Comparison of ENCODE assay signal across 34 cellular contexts in the genomic region with DNA sequence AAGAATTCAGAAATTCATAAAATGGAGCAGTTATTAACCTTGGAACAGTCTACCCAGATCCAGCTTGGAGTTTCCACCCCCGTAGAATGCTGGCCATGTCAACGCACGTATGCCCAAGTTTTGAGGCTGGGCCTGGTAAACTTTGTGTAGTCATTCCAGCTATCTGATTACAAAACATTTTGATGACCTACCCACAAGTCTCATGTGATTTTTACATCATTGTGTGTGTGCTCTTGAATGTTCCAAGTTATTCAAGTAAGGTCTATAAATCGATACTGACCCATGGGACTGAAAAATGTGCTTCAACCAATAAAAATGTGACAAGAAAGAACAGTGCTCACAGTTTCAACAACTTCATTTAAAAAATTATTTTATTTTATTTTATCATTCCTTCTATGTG. TPM values are rescaled to one million over a fixed set of nuclear protein-coding genes. Genes with fewer than 3 reads are reported as not detected.
"Had no signal": no experiment of that assay in that cellular context is flagged by ENCODE, and none has a peak within 500 bp of the region (broad histone marks: within the 10 kb centered on the region; RNA-seq: fewer than 3 reads in every experiment).

No MANE protein-coding gene starts in this region.

- H3K27me3 ChIP-seq: neutrophil, right lobe of liver, sigmoid colon, spleen, thyroid gland, tibial nerve, upper lobe of left lung, vagina had no signal

- H2AFZ ChIP-seq: parathyroid adenoma had no signal

- H3K27ac ChIP-seq: neutrophil, parathyroid adenoma, psoas muscle, right lobe of liver, sigmoid colon, skin epidermis, spleen, thoracic aorta, thyroid gland, tibial nerve, upper lobe of left lung, vagina had no signal

- H3K4me1 ChIP-seq: parathyroid adenoma, thyroid gland had no signal

- DNase-seq: naive thymus-derived CD8-positive, alpha-beta T cell; nephron progenitor cell; nucleus accumbens; posterior cingulate gyrus; psoas muscle; right cardiac atrium; right lobe of liver; sigmoid colon; spleen; stimulated activated CD4-positive, alpha-beta T cell treated with anti-CD3 and anti-CD28 coated beads, Interleukin-12 subunit alpha, Interleukin-12 subunit beta, amount 100 ng/mL, for 4 hours; stimulated activated CD4-positive, alpha-beta T cell treated with anti-CD3 and anti-CD28 coated beads, Interleukin-1b, Interleukin-23, amount 100 ng/mL, for 48 hours; stimulated activated CD4-positive, alpha-beta T cell treated with anti-CD3 and anti-CD28 coated beads, Interleukin-4, amount 100 ng/mL, for 1 hour; stimulated activated CD4-positive, alpha-beta T cell treated with anti-CD3 and anti-CD28 coated beads, Interleukin-4, amount 100 ng/mL, for 4 hours; stimulated activated CD8-positive, alpha-beta memory T cell treated with anti-CD3 and anti-CD28 coated beads, Interleukin-4, amount 100 ng/mL, for 48 hours; stimulated activated naive CD4-positive, alpha-beta T cell; stimulated activated naive CD8-positive, alpha-beta T cell treated with anti-CD3 and anti-CD28 coated beads, Interleukin-15, amount 100 ng/mL, for 72 hours; stimulated activated naive CD8-positive, alpha-beta T cell treated with anti-CD3 and anti-CD28 coated beads, Interleukin-15, Interleukin-2, amounts not matched to agents 100 U/mL and 50 U/mL, for 24 hours; thyroid gland; trophoblast cell; upper lobe of left lung had no signal

- ATAC-seq: naive thymus-derived CD8-positive, alpha-beta T cell; natural killer cell treated with Interleukin-12 subunit alpha and Interleukin-12 subunit beta and Interleukin-15 and Interleukin-18, amount 100 ng/mL, for 72 hours; psoas muscle; right cardiac atrium; right lobe of liver; stimulated activated memory B cell treated with anti-CD40 and anti-IgM and Interleukin-4, amounts not matched to agents 10 μg/mL and 1 μg/mL and 100 μg/mL, for 72 hours; stimulated activated naive CD8-positive, alpha-beta T cell treated with anti-CD3 and anti-CD28 coated beads, Interleukin-15, amount 100 ng/mL, for 72 hours; stimulated activated naive CD8-positive, alpha-beta T cell treated with anti-CD3 and anti-CD28 coated beads, Interleukin-15, Interleukin-2, amounts not matched to agents 100 U/mL and 50 U/mL, for 24 hours had no signal

- H3K4me2 ChIP-seq: smooth muscle cell had no signal

- H3K36me3 ChIP-seq: neutrophil, right lobe of liver, sigmoid colon, spleen, thoracic aorta, thyroid gland, tibial nerve, upper lobe of left lung, vagina had no signal

- H3K4me3 ChIP-seq: psoas muscle, right lobe of liver, sigmoid colon, skin epidermis, smooth muscle cell, spleen, thoracic aorta, thyroid gland, tibial nerve, upper lobe of left lung, vagina had no signal

- H3K9ac ChIP-seq: parathyroid adenoma had no signal

- H3K79me2 ChIP-seq: parathyroid adenoma had no signal

- H3K9me3 ChIP-seq: thyroid gland had no signal

RNA-seq across cellular contexts. Expression of a gene that starts 32.5 kb away (rescaled TPM):
- total RNA-seq: neural crest cell, osteocyte, progenitor cell of endocrine pancreas, psoas muscle, renal cortical epithelial cell, smooth muscle cell had no signal
- polyA plus RNA-seq: smooth muscle cell had no signal

RNA-seq across cellular contexts. Expression of a gene that starts 36.5 kb away (rescaled TPM):
- total RNA-seq: osteocyte, progenitor cell of endocrine pancreas, psoas muscle, renal cortical epithelial cell, right cardiac atrium, right lobe of liver, smooth muscle cell, temporal lobe, tibial nerve had no signal
- polyA plus RNA-seq: smooth muscle cell had no signal
